In genomic region chr1:78864175-78864574, GRCh38 we compare ENCODE assay signal across 1 cellular context.
TF ChIP-seq lines count a peak whose summit lies in the region.

No MANE protein-coding gene starts in this region.

TF ChIP-seq in HepG2, 621 proteins besides CTCF, POLR2A, EP300 and RAD21:
- TF ChIP-seq, protein P1, sequence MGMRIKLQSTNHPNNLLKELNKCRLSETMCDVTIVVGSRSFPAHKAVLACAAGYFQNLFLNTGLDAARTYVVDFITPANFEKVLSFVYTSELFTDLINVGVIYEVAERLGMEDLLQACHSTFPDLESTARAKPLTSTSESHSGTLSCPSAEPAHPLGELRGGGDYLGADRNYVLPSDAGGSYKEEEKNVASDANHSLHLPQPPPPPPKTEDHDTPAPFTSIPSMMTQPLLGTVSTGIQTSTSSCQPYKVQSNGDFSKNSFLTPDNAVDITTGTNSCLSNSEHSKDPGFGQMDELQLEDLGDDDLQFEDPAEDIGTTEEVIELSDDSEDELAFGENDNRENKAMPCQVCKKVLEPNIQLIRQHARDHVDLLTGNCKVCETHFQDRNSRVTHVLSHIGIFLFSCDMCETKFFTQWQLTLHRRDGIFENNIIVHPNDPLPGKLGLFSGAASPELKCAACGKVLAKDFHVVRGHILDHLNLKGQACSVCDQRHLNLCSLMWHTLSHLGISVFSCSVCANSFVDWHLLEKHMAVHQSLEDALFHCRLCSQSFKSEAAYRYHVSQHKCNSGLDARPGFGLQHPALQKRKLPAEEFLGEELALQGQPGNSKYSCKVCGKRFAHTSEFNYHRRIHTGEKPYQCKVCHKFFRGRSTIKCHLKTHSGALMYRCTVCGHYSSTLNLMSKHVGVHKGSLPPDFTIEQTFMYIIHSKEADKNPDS (CRISPR knock-in tag; IDR thresholded peaks at IDR 0.05), result no peak
- TF ChIP-seq MAFF (IDR thresholded peaks at IDR 0.05; ENCODE audit: low read depth, low read length) (peak; percentile 46; the same call in 1 of the 2 replicates), MAFK (conservative IDR thresholded peaks at IDR 0.05 in 1 of 2, IDR thresholded peaks at IDR 0.05 in 1 of 2; ENCODE audit: low read length in 2 of 2) (peak; percentile 44 to 72; a peak in 3 of 4 replicates)
